8 cellular contexts compared by ENCODE assay signal in the genomic region with DNA sequence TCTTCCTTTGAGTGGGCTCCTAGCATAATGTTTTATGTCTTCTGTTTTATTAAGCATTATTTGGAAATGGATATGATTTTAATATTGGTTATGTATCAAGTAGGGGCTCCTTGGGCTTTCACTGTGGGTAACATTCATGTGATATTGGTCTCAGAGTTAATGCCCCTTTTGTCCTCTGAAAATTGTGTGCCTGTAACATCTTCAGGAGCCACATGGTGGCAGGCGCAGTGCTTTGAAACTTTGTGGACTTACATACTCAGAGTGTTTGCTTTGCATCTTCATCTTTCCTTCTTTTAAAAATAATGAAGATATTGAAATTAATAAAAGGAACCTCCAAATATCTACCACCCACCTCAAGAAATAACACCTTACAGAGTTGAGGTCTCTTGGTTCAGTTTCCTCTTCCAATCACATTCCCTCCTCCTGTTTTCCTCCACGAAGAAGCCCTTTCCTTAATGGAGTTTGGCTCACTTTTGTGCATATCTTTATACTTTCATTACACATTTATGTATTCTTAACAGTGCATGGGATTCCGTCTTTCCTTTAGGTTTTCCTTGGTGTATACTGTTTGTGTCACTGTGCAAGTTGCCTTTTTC.
DNase-seq lines count a peak whose midpoint lies in the region; ATAC-seq and TF ChIP-seq lines count a peak whose summit lies in the region.

No MANE protein-coding gene starts in this region.

- H3K36me3 ChIP-seq in mucosa of descending colon (ENCODE audit: low read depth) = no peaks in the 10 kb centered on the region

- CTCF ChIA-PET in Calu3 (lab: Charles Lee) = interaction anchor here (3.2 to 3.4 kb wide), 2 partner anchors 29 kb away, joined by 13 to 17 read pairs; no protein-coding TSS in a partner anchor

- H3K4me1 Mint-ChIP-seq in Calu3 (ENCODE audit: low read depth, unreplicated experiment) = peaks cover 42% of the 10 kb centered on the region

- H3K4me3 ChIP-seq in HFF-Myc (replicated peaks; ENCODE audit: low read depth, low read length) (no peak overlapping the region), mucosa of descending colon (no peak overlapping the region)

- TF ChIP-seq CTCF in Calu3 (IDR thresholded peaks at IDR 0.05; ENCODE audit: unreplicated experiment) (peak; percentile 45), HFF-Myc (IDR thresholded peaks at IDR 0.05; ENCODE audit: low read depth, low read length, missing control alignments) (peak; percentile 63), mucosa of descending colon (IDR thresholded peaks at IDR 0.05) (no peak)

- H3K27ac Mint-ChIP-seq in Calu3 (ENCODE audit: unreplicated experiment) = no peak overlapping the region

- ATAC-seq in mucosa of descending colon = peak; percentile 41
- ATAC-seq in GM18861 (IDR thresholded peaks at IDR 0.05; ENCODE audit: unreplicated experiment) = no peak
- ATAC-seq in HG03280 (IDR thresholded peaks at IDR 0.05; ENCODE audit: unreplicated experiment) = no peak
- no peak for ATAC-seq in GM19035 (IDR thresholded peaks at IDR 0.05; ENCODE audit: unreplicated experiment)

- DNase-seq in Calu3 (peak; percentile 47), HFF-Myc (ENCODE audit: extremely low read depth, low read depth) (no peak), SW480 (ENCODE audit: low spot score) (peak; percentile 53), dermis blood vessel endothelial cell (peak; percentile 84), mucosa of descending colon (peak in 1 of 3 donors; percentile 66)

- no peaks in the 10 kb centered on the region for H3K9me3 ChIP-seq in mucosa of descending colon

- BruUV-seq in Calu3 (replicated peaks; lab: Mats Ljungman, UMichigan) = no TSS peak

- H3K4me1 ChIP-seq in mucosa of descending colon (ENCODE audit: low read depth) = peaks cover 13% of the 10 kb centered on the region

- H3K27me3 Mint-ChIP-seq in Calu3 (ENCODE audit: unreplicated experiment) = no peaks in the 10 kb centered on the region

- no peak overlapping the region for H3K4me3 Mint-ChIP-seq in Calu3 (ENCODE audit: low read depth, unreplicated experiment)

- H3K36me3 Mint-ChIP-seq in Calu3 (ENCODE audit: insufficient read depth, unreplicated experiment) = no peaks in the 10 kb centered on the region

- no peaks in the 10 kb centered on the region for H3K9me3 Mint-ChIP-seq in Calu3 (ENCODE audit: low read depth, unreplicated experiment)

- intact Hi-C loops in Calu3 (cut with micrococcal nuclease; ENCODE audit: unreplicated experiment) (loop anchor here (1.0 kb wide), 1 partner anchor 28 kb away; no protein-coding TSS in a partner anchor), mucosa of descending colon (cut with DNase I, micrococcal nuclease) (no loop called here)
